ENCODE assay signal across 18 cellular contexts in genomic region chr14:104315625-104316024, GRCh38.
"Had no signal": no experiment of that assay in that cellular context is flagged by ENCODE, and none has a peak within 500 bp of the region (broad histone marks: within the 10 kb centered on the region; RNA-seq: fewer than 3 reads in every experiment).

No MANE protein-coding gene starts in this region.

- H3K4me3 Mint-ChIP-seq: dendritic cell treated with granulocyte-macrophage colony-stimulating factor and Interleukin-4, amounts not matched to agents 40 ng/mL and 50 ng/mL, for 4 days; naive B cell; nephron; stimulated activated effector memory CD8-positive, alpha-beta T cell treated with anti-CD3 and anti-CD28 coated beads, Interleukin-12 subunit alpha, Interleukin-12 subunit beta, amount 100 ng/mL, for 72 hours had no signal

- H3K27me3 ChIP-seq: right atrium auricular region, upper lobe of left lung, uterus had no signal

- H3K27ac ChIP-seq: heart left ventricle, neutrophil, right atrium auricular region, tibial artery, upper lobe of left lung, uterus had no signal

- H3K36me3 ChIP-seq: heart left ventricle, neutrophil, right atrium auricular region, tibial artery, upper lobe of left lung, uterus had no signal

- H3K4me1 ChIP-seq: tibial artery, uterus had no signal

- H3K9me3 Mint-ChIP-seq: dendritic cell treated with granulocyte-macrophage colony-stimulating factor and Interleukin-4, amounts not matched to agents 40 ng/mL and 50 ng/mL, for 4 days; stimulated activated effector memory CD8-positive, alpha-beta T cell treated with anti-CD3 and anti-CD28 coated beads, Interleukin-12 subunit alpha, Interleukin-12 subunit beta, amount 100 ng/mL, for 72 hours had no signal

- H3K36me3 Mint-ChIP-seq: naive B cell; stimulated activated effector memory CD8-positive, alpha-beta T cell treated with anti-CD3 and anti-CD28 coated beads, Interleukin-12 subunit alpha, Interleukin-12 subunit beta, amount 100 ng/mL, for 72 hours had no signal

- H3K27ac Mint-ChIP-seq: dendritic cell treated with granulocyte-macrophage colony-stimulating factor and Interleukin-4, amounts not matched to agents 40 ng/mL and 50 ng/mL, for 4 days; naive B cell; nephron; stimulated activated effector memory CD8-positive, alpha-beta T cell treated with anti-CD3 and anti-CD28 coated beads, Interleukin-12 subunit alpha, Interleukin-12 subunit beta, amount 100 ng/mL, for 72 hours had no signal

- H3K4me3 ChIP-seq: heart left ventricle, right atrium auricular region, smooth muscle cell, tibial artery, upper lobe of left lung, uterus had no signal

- H3K4me1 Mint-ChIP-seq: naive B cell; nephron; stimulated activated effector memory CD8-positive, alpha-beta T cell treated with anti-CD3 and anti-CD28 coated beads, Interleukin-12 subunit alpha, Interleukin-12 subunit beta, amount 100 ng/mL, for 72 hours had no signal

- DNase-seq: erythroblast; foreskin melanocyte; hippocampal formation; mesendoderm; naive B cell; stimulated activated CD4-positive, alpha-beta T cell treated with anti-CD3 and anti-CD28 coated beads, Interleukin-4, amount 100 ng/mL, for 1 hour; stimulated activated CD8-positive, alpha-beta memory T cell treated with anti-CD3 and anti-CD28 coated beads, Interleukin-4, amount 100 ng/mL, for 48 hours; stimulated activated naive CD8-positive, alpha-beta T cell treated with anti-CD3 and anti-CD28 coated beads, Interleukin-15, Interleukin-2, amounts not matched to agents 100 U/mL and 50 U/mL, for 24 hours; uterus had no signal

- ATAC-seq: heart left ventricle; stimulated activated effector memory CD8-positive, alpha-beta T cell treated with anti-CD3 and anti-CD28 coated beads, Interleukin-12 subunit alpha, Interleukin-12 subunit beta, amount 100 ng/mL, for 72 hours; stimulated activated naive CD8-positive, alpha-beta T cell treated with anti-CD3 and anti-CD28 coated beads, Interleukin-15, Interleukin-2, amounts not matched to agents 100 U/mL and 50 U/mL, for 24 hours had no signal

- H3K9me3 ChIP-seq: neutrophil, upper lobe of left lung, uterus had no signal

- H3K4me2 ChIP-seq: smooth muscle cell had no signal
